Comparison of ENCODE assay signal across 17 cellular contexts in genomic region chr3:39804951-39805350, GRCh38. TPM values are rescaled to one million over a fixed set of nuclear protein-coding genes. Genes with fewer than 3 reads are reported as not detected.
DNase-seq lines count a peak whose midpoint lies in the region; ATAC-seq and TF ChIP-seq lines count a peak whose summit lies in the region.
"Had no signal": no experiment of that assay in that cellular context is flagged by ENCODE, and none has a peak within 500 bp of the region (broad histone marks: within the 10 kb centered on the region; RNA-seq: fewer than 3 reads in every experiment).

No MANE protein-coding gene starts in this region.

- no peaks in the 10 kb centered on the region for H3K36me3 ChIP-seq in MG63
- H3K36me3 ChIP-seq in WERI-Rb-1: no peaks in the 10 kb centered on the region
- H3K36me3 ChIP-seq: Peyer's patch had no signal

- DNase-seq in COLO829 (ENCODE audit: low spot score): peak; percentile 58
- peak; percentile 45 for DNase-seq in MG63
- peak; percentile 24 for DNase-seq in fibroblast of pulmonary artery (ENCODE audit: low read depth)
- DNase-seq in skeletal muscle cell (ENCODE audit: low read depth): peak; percentile 14
- no peak for DNase-seq in NCI-H446 treated with DMSO at 0.1 percent for 48 hours (lab: John Stamatoyannopoulos, UW)
- no peak for DNase-seq in Right ventricle myocardium inferior (ENCODE audit: missing footprints)
- DNase-seq in WERI-Rb-1: no peak
- DNase-seq: Caco-2, H9, NCI-H1092, NCI-H2081 treated with DMSO at 0.1 percent for 48 hours, NCI-H524, Peyer's patch, Right ventricle myocardium superior had no signal

- intact Hi-C loops in Right ventricle myocardium inferior (cut with DNase I): no loop called here

- H3K27me3 ChIP-seq in MG63: no peaks in the 10 kb centered on the region
- H3K27me3 ChIP-seq in WERI-Rb-1 (ENCODE audit: insufficient read depth, low read depth, severe bottlenecking): no peaks in the 10 kb centered on the region

- ATAC-seq in Right ventricle myocardium inferior: no peak
- ATAC-seq: K562 had no signal

- H3K4me3 ChIP-seq in MG63 (no peak overlapping the region), fibroblast of pulmonary artery (replicated peaks; ENCODE audit: low read depth, low read length) (no peak overlapping the region), skeletal muscle cell (ENCODE audit: low read depth, low read length) (no peak overlapping the region), WERI-Rb-1 (ENCODE audit: low read depth, low read length) (no peak overlapping the region)
- H3K4me3 ChIP-seq: K562, Peyer's patch had no signal

- H3K27ac ChIP-seq in WERI-Rb-1: no peak overlapping the region
- H3K27ac ChIP-seq: HL-60, Peyer's patch had no signal

- TF ChIP-seq CTCF in fibroblast of pulmonary artery (IDR thresholded peaks at IDR 0.05; ENCODE audit: low read length, missing control alignments) (no peak), WERI-Rb-1 (IDR thresholded peaks at IDR 0.05; ENCODE audit: low read depth, low read length) (no peak)

- H3K9me3 ChIP-seq in MG63: no peaks in the 10 kb centered on the region
- H3K9me3 ChIP-seq in WERI-Rb-1 (ENCODE audit: severe bottlenecking): peaks cover 3% of the 10 kb centered on the region
- H3K9me3 ChIP-seq: Caco-2, Peyer's patch had no signal

RNA-seq across cellular contexts. Expression of gene MYRIP, which starts 4.5 kb away (rescaled TPM):
- total RNA-seq in MG63 (2014; rRNA removed; shearing (Covaris generic); ENCODE audit: low replicate concordance): 1.9 and 2.6 TPM in 2 replicates
- total RNA-seq in Right ventricle myocardium inferior: 2.1 TPM
- total RNA-seq: A673, K562 had no signal

Comparison
In these comparisons a context has a peak if more than half of its experiments do, and no peak if none do; other contexts are left out.
1. DNase-seq: peak in COLO829 (single experiment), MG63 (single experiment), fibroblast of pulmonary artery (single experiment) and skeletal muscle cell (single experiment); none in NCI-H446 treated with DMSO at 0.1 percent for 48 hours (single experiment), Right ventricle myocardium inferior (single experiment) and WERI-Rb-1 (single experiment).